16 cellular contexts compared by ENCODE assay signal in the genomic region with DNA sequence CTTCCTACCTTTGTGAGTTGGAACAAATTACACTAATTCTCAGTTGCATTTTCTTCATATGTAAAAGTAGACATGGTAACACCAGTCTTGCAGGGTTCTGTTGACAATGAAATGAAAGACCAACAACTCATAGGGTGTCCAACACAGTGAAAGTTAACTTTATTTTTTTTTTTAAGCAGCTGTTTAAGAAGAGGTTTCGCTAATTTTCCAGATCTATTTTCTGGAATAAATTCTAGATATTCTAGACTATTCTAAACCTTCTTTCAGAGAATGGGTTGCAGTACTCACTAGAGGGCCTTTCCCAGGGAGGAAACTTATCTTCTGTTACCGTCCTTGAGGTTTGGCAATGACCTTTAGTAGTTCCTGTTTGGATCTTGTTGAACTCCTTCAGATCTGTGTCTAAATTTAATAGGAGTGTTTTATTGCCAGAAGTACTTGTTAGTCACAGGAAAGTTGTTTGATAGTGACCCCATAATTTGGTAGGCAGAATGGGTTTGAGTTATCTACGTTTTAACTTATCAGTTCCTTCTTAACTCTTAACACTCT. TPM values are rescaled to one million over a fixed set of nuclear protein-coding genes. Genes with fewer than 3 reads are reported as not detected.
A peak's percentile ranks its signal among the peaks of the same experiment; 100 is the strongest.
DNase-seq lines count a peak whose midpoint lies in the region; ATAC-seq and TF ChIP-seq lines count a peak whose summit lies in the region.
"Had no signal": no experiment of that assay in that cellular context is flagged by ENCODE, and none has a peak within 500 bp of the region (broad histone marks: within the 10 kb centered on the region; RNA-seq: fewer than 3 reads in every experiment).

No MANE protein-coding gene starts in this region.

- H2AFZ ChIP-seq in OCI-LY7 (ENCODE audit: low read length) = peak overlapping the region; percentile 49; the same call in 1 of the 2 replicates

- POLR2A ChIA-PET in OCI-LY7 (lab: Charles Lee) = interaction anchor here (0.6 kb wide), 1 partner anchor 150 kb away, joined by 7 read pairs; no protein-coding TSS in a partner anchor

- H3K9ac ChIP-seq in endodermal cell (ENCODE audit: extremely low read depth, low read length, poor library complexity, severe bottlenecking) = no peak overlapping the region

- H3K27me3 Mint-ChIP-seq in endodermal cell (ENCODE audit: insufficient read depth) = no peaks in the 10 kb centered on the region
- no peaks in the 10 kb centered on the region for H3K27me3 Mint-ChIP-seq in endothelial cell (ENCODE audit: unreplicated experiment)
- H3K27me3 Mint-ChIP-seq: progenitor cell of endocrine pancreas had no signal

- H3K9me3 Mint-ChIP-seq in endodermal cell = no peaks in the 10 kb centered on the region
- H3K9me3 Mint-ChIP-seq in endothelial cell (ENCODE audit: unreplicated experiment) = no peaks in the 10 kb centered on the region

- H3K4me1 ChIP-seq in OCI-LY7 (ENCODE audit: insufficient read depth, low read length, poor library complexity, severe bottlenecking) = peaks cover 5% of the 10 kb centered on the region
- no peaks in the 10 kb centered on the region for H3K4me1 ChIP-seq in endodermal cell (ENCODE audit: control insufficient read depth, insufficient read depth, low read length)
- H3K4me1 ChIP-seq in prostate gland (replicated peaks) = peaks cover 7% of the 10 kb centered on the region
- H3K4me1 ChIP-seq: colonic mucosa had no signal

- no peaks in the 10 kb centered on the region for H3K9me3 ChIP-seq in OCI-LY7 (ENCODE audit: low read length)
- no peaks in the 10 kb centered on the region for H3K9me3 ChIP-seq in endodermal cell (ENCODE audit: control insufficient read depth, low read length)
- H3K9me3 ChIP-seq in prostate gland = no peaks in the 10 kb centered on the region
- H3K9me3 ChIP-seq: colonic mucosa, MG63 had no signal

- H3K4me1 Mint-ChIP-seq in endodermal cell (peaks cover 14% of the 10 kb centered on the region), endothelial cell (ENCODE audit: unreplicated experiment) (peaks cover 30% of the 10 kb centered on the region)

- H3K36me3 ChIP-seq in OCI-LY7 (ENCODE audit: insufficient read depth, low read length) (no peaks in the 10 kb centered on the region), endodermal cell (ENCODE audit: control insufficient read depth, insufficient read depth, low read length) (no peaks in the 10 kb centered on the region), prostate gland (no peaks in the 10 kb centered on the region)
- H3K36me3 ChIP-seq: colonic mucosa, MG63 had no signal

- H3K36me3 Mint-ChIP-seq in endodermal cell (ENCODE audit: low read depth) = no peaks in the 10 kb centered on the region
- H3K36me3 Mint-ChIP-seq in endothelial cell (ENCODE audit: low read depth, unreplicated experiment) = no peaks in the 10 kb centered on the region

- H3K4me2 ChIP-seq in OCI-LY7 (ENCODE audit: low read length) = no peak overlapping the region

- no peak for ATAC-seq in HG02798 (IDR thresholded peaks at IDR 0.05; ENCODE audit: poor library complexity, unreplicated experiment)

- H3K27ac Mint-ChIP-seq in endodermal cell (no peak overlapping the region), endothelial cell (ENCODE audit: unreplicated experiment) (no peak overlapping the region)
- H3K27ac Mint-ChIP-seq: progenitor cell of endocrine pancreas had no signal

- TF ChIP-seq CTCF in OCI-LY7 (conservative IDR thresholded peaks at IDR 0.05; ENCODE audit: low read length) = no peak
- TF ChIP-seq CTCF in endodermal cell (conservative IDR thresholded peaks at IDR 0.05) = peak; percentile 26
- no peak for TF ChIP-seq CTCF in prostate gland (IDR thresholded peaks at IDR 0.05)
- no peak for TF ChIP-seq CTCF in endothelial cell (IDR thresholded peaks at IDR 0.05; ENCODE audit: unreplicated experiment)

- H3K4me3 Mint-ChIP-seq in endodermal cell (no peak overlapping the region), endothelial cell (ENCODE audit: unreplicated experiment) (no peak overlapping the region)

- H3K9me2 ChIP-seq in OCI-LY7 (ENCODE audit: insufficient read depth, low read length) = no peaks in the 10 kb centered on the region

- BruUV-seq in OCI-LY7 (replicated peaks; lab: Mats Ljungman, UMichigan) = no TSS peak

- 71 to 87% methylated on average over 1 to 3 of the region's 3 CpGs for WGBS in endodermal cell (ENCODE audit: insufficient coverage in 1 of 2, insufficient read length in 1 of 2), 2 experiments
- WGBS in prostate gland = 31% methylated on average over 3 of the region's 3 CpGs

- H3K27me3 ChIP-seq in endodermal cell (ENCODE audit: control insufficient read depth, insufficient read depth, low read length, poor library complexity, severe bottlenecking) (no peaks in the 10 kb centered on the region), prostate gland (replicated peaks; ENCODE audit: insufficient read depth) (no peaks in the 10 kb centered on the region)
- H3K27me3 ChIP-seq: colonic mucosa, MG63 had no signal

- no peaks in the 10 kb centered on the region for H3K79me2 ChIP-seq in OCI-LY7 (ENCODE audit: insufficient read depth, low read depth, low read length)

- no peaks in the 10 kb centered on the region for H4K20me1 ChIP-seq in OCI-LY7 (ENCODE audit: insufficient read depth, low read length)

- intact Hi-C loops in OCI-LY7 (cut with micrococcal nuclease; ENCODE audit: unreplicated experiment) = loop anchor here (5.0 kb wide), 1 partner anchor 421 kb away; no protein-coding TSS in a partner anchor
- intact Hi-C loops in prostate gland (cut with DNase I) = loop anchor here (5.0 to 10.0 kb wide), 4 partner anchors 46 to 429 kb away; a partner anchor contains a TSS

- CTCF ChIA-PET in OCI-LY7 (lab: Charles Lee; ENCODE audit: unreplicated experiment) = interaction anchor here (1.0 kb wide), 1 partner anchor 41 kb away, joined by 4 read pairs; no protein-coding TSS in a partner anchor

- H3K27ac ChIP-seq in OCI-LY7 (ENCODE audit: low read depth, low read length, poor library complexity, severe bottlenecking) (no peak overlapping the region), endodermal cell (ENCODE audit: low read depth, low read length) (no peak overlapping the region), prostate gland (peak overlapping the region; percentile 45 to 52)
- H3K27ac ChIP-seq: colonic mucosa had no signal

- DNase-seq in GF-D8 (lab: John Stamatoyannopoulos, UW) (peak; percentile 1), OCI-LY7 (ENCODE audit: low spot score) (no peak), endodermal cell (no peak), prostate gland (ENCODE audit: low spot score) (no peak), NCI-H510A treated with DMSO at 0.1 percent for 48 hours (lab: John Stamatoyannopoulos, UW) (no peak), endothelial cell (ENCODE audit: low spot score) (no peak), NCI-H146 (lab: John Stamatoyannopoulos, UW) (no peak)
- DNase-seq: MG63 had no signal

- H3K4me3 ChIP-seq in OCI-LY7 (ENCODE audit: low read depth, low read length, poor library complexity, severe bottlenecking) = no peak overlapping the region
- H3K4me3 ChIP-seq in endodermal cell (ENCODE audit: low read length) = no peak overlapping the region
- H3K4me3 ChIP-seq in prostate gland = no peak overlapping the region
- H3K4me3 ChIP-seq: colonic mucosa, GM12878, MG63 had no signal

- TF ChIP-seq POLR2A in prostate gland (IDR thresholded peaks at IDR 0.05) = no peak

RNA-seq across cellular contexts. Expression of a gene that starts 2.8 kb away (rescaled TPM):
- not detected in 2 replicates for total RNA-seq in OCI-LY7 (2014; rRNA removed; shearing (Covaris generic))
- total RNA-seq in OCI-LY7 (2022) (not detected in 2 replicates), endodermal cell (not detected), prostate gland (under 1 TPM; 0.68 to 0.82 TPM), endothelial cell (ENCODE audit: unreplicated experiment) (3.5 TPM)
- polyA plus RNA-seq in endodermal cell (2013, experiment 1 of 2) = 1.1 TPM
- polyA plus RNA-seq in endodermal cell (2013, experiment 2 of 2) = 0.87 TPM
- total RNA-seq: activated CD8-positive, alpha-beta memory T cell treated with anti-CD3 and anti-CD28 coated beads for 36 hours; fibroblast of lung; GM12878; H1; T-helper 1 cell treated with Interleukin-12 subunit alpha and Interleukin-12 subunit beta and Interleukin-4 antibody, amounts not matched to agents 30 ng/mL and 1 ng/mL, for 36 hours had no signal
- polyA plus RNA-seq: fibroblast of lung, H1 had no signal

RNA-seq across cellular contexts. Expression of a gene that starts 32.1 kb away (rescaled TPM):
- not detected in 2 replicates for total RNA-seq in OCI-LY7 (2014; rRNA removed; shearing (Covaris generic))
- not detected in 2 replicates for total RNA-seq in OCI-LY7 (2022)
- total RNA-seq in endodermal cell = not detected
- not detected for polyA plus RNA-seq in endodermal cell (2013, experiment 1 of 2)
- polyA plus RNA-seq in endodermal cell (2013, experiment 2 of 2) = not detected
- 1 to 10 TPM in 1 of 2 donors, not detected in 1; 2.2 TPM for total RNA-seq in prostate gland
- 0.13 TPM for total RNA-seq in endothelial cell (ENCODE audit: unreplicated experiment)
- total RNA-seq: activated CD8-positive, alpha-beta memory T cell treated with anti-CD3 and anti-CD28 coated beads for 36 hours; colonic mucosa; GM12878; H1; progenitor cell of endocrine pancreas; T-helper 1 cell treated with Interleukin-12 subunit alpha and Interleukin-12 subunit beta and Interleukin-4 antibody, amounts not matched to agents 30 ng/mL and 1 ng/mL, for 36 hours had no signal
- polyA plus RNA-seq: H1 had no signal

RNA-seq across cellular contexts. Expression of a gene that starts 39.5 kb away (rescaled TPM):
- total RNA-seq in OCI-LY7 (2014; rRNA removed; shearing (Covaris generic)) = 0.10 TPM in 1 of 2 replicates, not detected in the other
- total RNA-seq in OCI-LY7 (2022) (not detected in 2 replicates), endodermal cell (not detected), prostate gland (100 to 1,000 TPM; 233 to 388 TPM), endothelial cell (ENCODE audit: unreplicated experiment) (0.26 TPM)
- polyA plus RNA-seq in endodermal cell (2013, experiment 1 of 2) = 1.2 TPM
- not detected for polyA plus RNA-seq in endodermal cell (2013, experiment 2 of 2)
- total RNA-seq: activated CD8-positive, alpha-beta memory T cell treated with anti-CD3 and anti-CD28 coated beads for 36 hours; H1; progenitor cell of endocrine pancreas had no signal
- polyA plus RNA-seq: H1 had no signal

RNA-seq across cellular contexts. Expression of a gene that starts 42.6 kb away (rescaled TPM):
- 2.8 and 3.2 TPM in 2 replicates for total RNA-seq in OCI-LY7 (2014; rRNA removed; shearing (Covaris generic))
- 3.4 and 3.9 TPM in 2 replicates for total RNA-seq in OCI-LY7 (2022)
- 1 to 10 TPM; 2.5 to 3.3 TPM for total RNA-seq in endodermal cell
- polyA plus RNA-seq in endodermal cell (2013, experiment 1 of 2) = 4.3 TPM
- 4.2 TPM for polyA plus RNA-seq in endodermal cell (2013, experiment 2 of 2)
- total RNA-seq in prostate gland = 1 to 10 TPM; 2.0 to 2.6 TPM
- 1.8 TPM for total RNA-seq in endothelial cell (ENCODE audit: unreplicated experiment)

RNA-seq across cellular contexts. Expression of a gene that starts 42.8 kb away (rescaled TPM):
- total RNA-seq in OCI-LY7 (2014; rRNA removed; shearing (Covaris generic)) = 16.5 and 22.8 TPM in 2 replicates
- total RNA-seq in OCI-LY7 (2022) (107 TPM in 2 replicates), endodermal cell (100 to 1,000 TPM in 1 of 2 donors, 10 to 100 TPM in 1; 97.4 to 150 TPM), prostate gland (10 to 100 TPM; 29.6 to 29.8 TPM), endothelial cell (ENCODE audit: unreplicated experiment) (64.6 TPM)
- 56.6 TPM for polyA plus RNA-seq in endodermal cell (2013, experiment 1 of 2)
- 63.5 TPM for polyA plus RNA-seq in endodermal cell (2013, experiment 2 of 2)

Comparison
In these comparisons a context has a peak if more than half of its experiments do, and no peak if none do; other contexts are left out.
1. H3K27ac ChIP-seq: peak in prostate gland (2 of 2); none in OCI-LY7 (single experiment) and endodermal cell (single experiment).
2. RNA of a gene that starts 39.5 kb away (total RNA-seq): 233 to 388 TPM in prostate gland; 0.10 TPM in OCI-LY7, 0.26 TPM in endothelial cell (single experiment) and not detected in endodermal cell; every median in the first group is over 100 times any median in the second.